In genomic region chr15:40512440-40512839, GRCh38 we compare ENCODE assay signal across 12 cellular contexts. TPM values are rescaled to one million over a fixed set of nuclear protein-coding genes. Genes with fewer than 3 reads are reported as not detected.
DNase-seq lines count a peak whose midpoint lies in the region; ATAC-seq and TF ChIP-seq lines count a peak whose summit lies in the region.
"Had no signal": no experiment of that assay in that cellular context is flagged by ENCODE, and none has a peak within 500 bp of the region (broad histone marks: within the 10 kb centered on the region; RNA-seq: fewer than 3 reads in every experiment).

No MANE protein-coding gene starts in this region.

- H3K4me2 ChIP-seq in H9 (ENCODE audit: insufficient read depth, insufficient read length, low read length) (peak overlapping the region; percentile 51), osteoblast (ENCODE audit: insufficient read depth, low read length) (no peak overlapping the region)

- H3K79me2 ChIP-seq in H9 (ENCODE audit: insufficient read depth, low read length) (no peaks in the 10 kb centered on the region), osteoblast (ENCODE audit: insufficient read depth, low read length) (no peaks in the 10 kb centered on the region)

- H3K36me3 Mint-ChIP-seq in H9 (ENCODE audit: insufficient read depth in 1 of 3, low read depth in 3 of 3) (no peaks in the 10 kb centered on the region), naive B cell (no peaks in the 10 kb centered on the region)
- no peaks in the 10 kb centered on the region for H3K36me3 Mint-ChIP-seq in activated naive CD8-positive, alpha-beta T cell treated with anti-CD3 and anti-CD28 coated beads, Interleukin-2, amount 10 ng/mL, durations not matched to agents 7 days and 5 days

- no peak overlapping the region for H3K9ac ChIP-seq in H9 (ENCODE audit: extremely low read depth, insufficient read length, low read length)

- H3K79me1 ChIP-seq in H9 (ENCODE audit: insufficient read depth, low read depth, low read length, poor library complexity, severe bottlenecking): no peaks in the 10 kb centered on the region

- H2BK15ac ChIP-seq in H9 (ENCODE audit: low read depth, low read length): no peak overlapping the region

- no peaks in the 10 kb centered on the region for H3K9me3 Mint-ChIP-seq in H9
- H3K9me3 Mint-ChIP-seq in activated naive CD8-positive, alpha-beta T cell treated with anti-CD3 and anti-CD28 coated beads, Interleukin-2, amount 10 ng/mL, durations not matched to agents 7 days and 5 days: no peaks in the 10 kb centered on the region
- H3K9me3 Mint-ChIP-seq in naive B cell: no peaks in the 10 kb centered on the region

- peaks cover 66% of the 10 kb centered on the region for H3K27me3 Mint-ChIP-seq in H9 (ENCODE audit: low read depth)
- peaks cover 68% of the 10 kb centered on the region for H3K27me3 Mint-ChIP-seq in activated naive CD8-positive, alpha-beta T cell treated with anti-CD3 and anti-CD28 coated beads, Interleukin-2, amount 10 ng/mL, durations not matched to agents 7 days and 5 days
- peaks cover 4 to 15% (median 6%) of the 10 kb centered on the region in 3 donors for H3K27me3 Mint-ChIP-seq in naive B cell

- no peak overlapping the region for H2BK12ac ChIP-seq in H9 (ENCODE audit: insufficient read length, low read depth, low read length)

- H3K4me3 Mint-ChIP-seq in H9 (peak overlapping the region; percentile 57 to 61), naive B cell (peak overlapping the region; percentile 73 to 95 (median 86))
- peak overlapping the region; percentile 47 for H3K4me3 Mint-ChIP-seq in activated naive CD8-positive, alpha-beta T cell treated with anti-CD3 and anti-CD28 coated beads, Interleukin-2, amount 10 ng/mL, durations not matched to agents 7 days and 5 days

- no peak overlapping the region for H4K5ac ChIP-seq in H9 (ENCODE audit: insufficient read length, low read depth, low read length)

- H3K36me3 ChIP-seq in osteoblast (ENCODE audit: insufficient read depth, low read length): no peaks in the 10 kb centered on the region

- H3K27ac ChIP-seq in C4-2B: peak overlapping the region; percentile 71
- no peak overlapping the region for H3K27ac ChIP-seq in H9 (ENCODE audit: insufficient read length, low read depth, low read length)
- no peak overlapping the region for H3K27ac ChIP-seq in osteoblast (ENCODE audit: low read depth, low read length)

- H3K4me3 ChIP-seq in osteoblast (ENCODE audit: insufficient read depth, low read length): no peak overlapping the region

- H3K4me1 Mint-ChIP-seq in H9 (peaks cover 12 to 14% of the 10 kb centered on the region in 2 experiments), naive B cell (peaks cover 22 to 28% (median 24%) of the 10 kb centered on the region in 3 donors)
- H3K4me1 Mint-ChIP-seq in activated naive CD8-positive, alpha-beta T cell treated with anti-CD3 and anti-CD28 coated beads, Interleukin-2, amount 10 ng/mL, durations not matched to agents 7 days and 5 days: peaks cover 17% of the 10 kb centered on the region

- ATAC-seq in activated naive CD8-positive, alpha-beta T cell treated with anti-CD3 and anti-CD28 coated beads, Interleukin-2, amount 10 ng/mL, durations not matched to agents 7 days and 5 days (ENCODE audit: low read depth): no peak
- ATAC-seq in naive B cell (ENCODE audit: low read depth in 2 of 2) (no peak), GM19455 (IDR thresholded peaks at IDR 0.05; ENCODE audit: unreplicated experiment) (no peak)

- H3K23me2 ChIP-seq in H9 (ENCODE audit: insufficient read length, low read depth, low read length, poor library complexity, severe bottlenecking): peaks cover 7% of the 10 kb centered on the region

- H4K20me1 ChIP-seq in H9 (ENCODE audit: control insufficient read depth, insufficient read depth, insufficient read length) (no peaks in the 10 kb centered on the region), osteoblast (ENCODE audit: insufficient read depth, low read length) (no peaks in the 10 kb centered on the region)

- no peak overlapping the region for H4K91ac ChIP-seq in H9 (ENCODE audit: insufficient read length, low read depth, low read length)

- POLR2A ChIA-PET in activated naive CD8-positive, alpha-beta T cell treated with anti-CD3 and anti-CD28 coated beads, Interleukin-2, amount 10 ng/mL, durations not matched to agents 7 days and 5 days (lab: Charles Lee): no interaction called here

- no peak overlapping the region for H3K4ac ChIP-seq in H9 (ENCODE audit: low read depth, low read length)

- no peak overlapping the region for H2AK5ac ChIP-seq in H9 (ENCODE audit: insufficient read length, low read length)

- H3K9me3 ChIP-seq in H9 (ENCODE audit: control insufficient read depth, low read depth, low read length) (no peaks in the 10 kb centered on the region), osteoblast (ENCODE audit: low read depth, low read length) (no peaks in the 10 kb centered on the region)

- TF ChIP-seq CTCF in C4-2B (conservative IDR thresholded peaks at IDR 0.05) (no peak), H9 (conservative IDR thresholded peaks at IDR 0.05) (no peak), osteoblast (IDR thresholded peaks at IDR 0.05; ENCODE audit: extremely low read depth, low read depth, low read length) (no peak)

- H2AFZ ChIP-seq in H9 (ENCODE audit: low read length) (no peak overlapping the region), osteoblast (ENCODE audit: low read length) (no peak overlapping the region)

- no peak for DNase-seq in H9
- DNase-seq in activated naive CD8-positive, alpha-beta T cell treated with anti-CD3 and anti-CD28 coated beads, Interleukin-2, amount 10 ng/mL, durations not matched to agents 7 days and 5 days: no peak
- no peak for DNase-seq in naive B cell
- no peak for DNase-seq in osteoblast (ENCODE audit: insufficient read length, low spot score, missing footprints)
- no peak for DNase-seq in MV-4-11 (lab: John Stamatoyannopoulos, UW)
- no peak for DNase-seq in superior temporal gyrus (ENCODE audit: extremely low spot score)
- DNase-seq: KBM-7; left ventricle myocardium superior; NCI-H2029; stimulated activated CD4-positive, alpha-beta T cell treated with anti-CD3 and anti-CD28 coated beads, Interleukin-2, amount 100 ng/mL, for 48 hours had no signal

- H4K8ac ChIP-seq in H9 (replicated peaks; ENCODE audit: insufficient read length, low read depth, low read length): no peak overlapping the region

- H3K27ac Mint-ChIP-seq in H9 (peak overlapping the region in 1 of 3 experiments; percentile 0; a peak in 1 of 7 replicates), naive B cell (peak overlapping the region in 5 of 6 donors; percentile 43 to 88 (median 82))
- no peak overlapping the region for H3K27ac Mint-ChIP-seq in activated naive CD8-positive, alpha-beta T cell treated with anti-CD3 and anti-CD28 coated beads, Interleukin-2, amount 10 ng/mL, durations not matched to agents 7 days and 5 days

- WGBS in H9 (ENCODE audit: extremely low coverage, insufficient read length, low lambda C conversion rate): no CpG with 5 or more reads among the region's 2 CpGs

- no peak overlapping the region for H2BK120ac ChIP-seq in H9 (ENCODE audit: low read depth, low read length, poor library complexity, severe bottlenecking)

- no peak overlapping the region for H2BK20ac ChIP-seq in H9 (ENCODE audit: low read depth, low read length, poor library complexity, severe bottlenecking)

- H3K18ac ChIP-seq in H9 (ENCODE audit: insufficient read length, low read depth, low read length): no peak overlapping the region

- no peak overlapping the region for H3K23ac ChIP-seq in H9 (ENCODE audit: insufficient read length, low read depth, low read length)

- peaks cover 12% of the 10 kb centered on the region; the same call in 1 of the 2 replicates for H3K27me3 ChIP-seq in H9 (ENCODE audit: insufficient read depth, low read length)
- peaks cover 24% of the 10 kb centered on the region for H3K27me3 ChIP-seq in osteoblast (ENCODE audit: insufficient read depth, low read length)

- no peak overlapping the region for H3T11ph ChIP-seq in H9 (ENCODE audit: low read length)

- H3K4me1 ChIP-seq in H9 (ENCODE audit: insufficient read depth, low read length): no peaks in the 10 kb centered on the region
- peaks cover 8% of the 10 kb centered on the region for H3K4me1 ChIP-seq in osteoblast (ENCODE audit: insufficient read depth, low read length)

- no peak overlapping the region for H3K14ac ChIP-seq in H9 (ENCODE audit: insufficient read depth, low read length)

- no peak overlapping the region for H3K56ac ChIP-seq in H9 (ENCODE audit: insufficient read length, low read depth, low read length)

- H2BK5ac ChIP-seq in H9 (ENCODE audit: insufficient read length, low read length): no peak overlapping the region

RNA-seq across cellular contexts. Expression of gene CHST14, which starts 41.7 kb away (rescaled TPM):
- 24.4 and 25.7 TPM in 2 replicates for total RNA-seq in H9 (2021)
- 10 to 100 TPM in 1 of 2 experiments, 1 to 10 TPM in 1; 9.8 to 10.8 TPM for total RNA-seq in activated naive CD8-positive, alpha-beta T cell treated with anti-CD3 and anti-CD28 coated beads, Interleukin-2, amount 10 ng/mL, durations not matched to agents 7 days and 5 days
- polyA plus RNA-seq in naive B cell (ENCODE audit: low read depth in 6 of 6): 1 to 10 TPM; 1.4 to 3.2 (median 2.2) TPM
- total RNA-seq in osteoblast: 13.4 and 13.6 TPM in 2 replicates

RNA-seq across cellular contexts. Expression of gene CCDC32, which starts 52.4 kb away (rescaled TPM):
- total RNA-seq in H9 (2021): 8.9 and 11.1 TPM in 2 replicates
- 10 to 100 TPM; 26.2 to 26.8 TPM for total RNA-seq in activated naive CD8-positive, alpha-beta T cell treated with anti-CD3 and anti-CD28 coated beads, Interleukin-2, amount 10 ng/mL, durations not matched to agents 7 days and 5 days
- 100 to 1,000 TPM; 199 to 261 (median 219) TPM for polyA plus RNA-seq in naive B cell (ENCODE audit: low read depth in 6 of 6)
- total RNA-seq in osteoblast: 16.3 and 18.6 TPM in 2 replicates

RNA-seq across cellular contexts. Expression of gene RPUSD2, which starts 56.7 kb away (rescaled TPM):
- 25.7 and 26.6 TPM in 2 replicates for total RNA-seq in H9 (2021)
- total RNA-seq in activated naive CD8-positive, alpha-beta T cell treated with anti-CD3 and anti-CD28 coated beads, Interleukin-2, amount 10 ng/mL, durations not matched to agents 7 days and 5 days: 10 to 100 TPM; 15.8 to 17.7 TPM
- 10 to 100 TPM; 18.0 to 29.3 (median 25.6) TPM for polyA plus RNA-seq in naive B cell (ENCODE audit: low read depth in 6 of 6)
- 9.0 and 11.5 TPM in 2 replicates for total RNA-seq in osteoblast
